In the genomic region with DNA sequence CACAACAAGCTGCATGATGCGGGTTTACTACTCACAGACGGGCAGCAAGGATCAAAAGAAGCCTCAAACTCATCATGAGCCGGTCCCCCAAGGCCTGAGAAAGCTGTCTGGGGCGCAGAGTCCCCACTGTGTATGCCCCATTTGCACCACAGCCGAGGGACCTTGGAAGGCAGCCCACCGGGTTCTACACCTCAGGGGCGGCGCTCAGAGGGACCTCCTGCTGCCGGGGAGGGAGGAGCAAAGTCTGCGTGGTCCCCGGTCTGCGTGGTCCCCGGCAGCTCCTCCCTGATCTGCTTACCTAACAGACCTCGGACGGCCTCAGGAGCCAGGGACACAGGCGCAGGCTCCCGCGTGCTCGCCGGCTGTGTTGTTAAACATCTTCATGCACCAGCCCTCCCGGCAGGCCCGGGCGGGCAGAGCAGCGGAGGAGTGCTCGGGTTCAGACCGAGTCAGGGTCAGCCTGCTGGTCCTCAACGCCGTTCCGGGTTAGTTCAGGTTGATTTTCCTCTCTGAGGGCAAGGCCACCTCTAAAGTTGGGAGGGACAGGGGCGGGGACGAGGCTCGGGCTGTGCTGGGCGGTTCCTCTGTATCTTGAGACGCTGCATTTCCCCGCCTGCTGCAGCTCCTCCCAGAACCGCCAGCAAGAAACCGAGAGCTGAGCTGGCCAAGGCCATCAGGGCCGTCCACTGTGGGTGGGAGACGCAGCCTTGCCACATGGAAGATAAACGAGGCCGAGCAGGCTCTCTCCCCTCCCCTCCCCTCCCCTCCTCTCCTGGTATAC, we compare ENCODE assay signal across 10 cellular contexts.
DNase-seq lines count a peak whose midpoint lies in the region; ATAC-seq and TF ChIP-seq lines count a peak whose summit lies in the region.
"Had no signal": no experiment of that assay in that cellular context is flagged by ENCODE, and none has a peak within 500 bp of the region (broad histone marks: within the 10 kb centered on the region; RNA-seq: fewer than 3 reads in every experiment).

No MANE protein-coding gene starts in this region.

- WGBS in HUES64, result 22% methylated on average over 41 of the region's 41 CpGs

- H3K4me1 ChIP-seq in HUES64 (ENCODE audit: insufficient read depth, low read length) (0 out of 2 replicates have a peak, but pooled peaks cover 11% of the 10 kb centered on the region), foreskin keratinocyte (no peaks in the 10 kb centered on the region)

- H3K9ac ChIP-seq in HUES64 (ENCODE audit: low read depth, low read length), result peak overlapping the region; percentile 43; the same call in 1 of the 2 replicates

- no peaks in the 10 kb centered on the region for H3K9me3 ChIP-seq in HUES64 (ENCODE audit: insufficient read depth, low read depth, low read length)

- H3K27me3 ChIP-seq in HUES64 (ENCODE audit: insufficient read depth, low read length) (peaks cover 21% of the 10 kb centered on the region), foreskin keratinocyte (no peaks in the 10 kb centered on the region)

- H3K27ac ChIP-seq in HUES64 (ENCODE audit: low read depth, low read length) (no peak overlapping the region), foreskin keratinocyte (no peak overlapping the region)

- DNase-seq in activated T-cell treated with anti-CD3 and anti-CD28 coated beads, Interleukin-2, amount 50 U/mL, for 48 hours, result peak; percentile 21 to 35
- DNase-seq in foreskin keratinocyte (no peak), retinal pigment epithelial cell (ENCODE audit: low read depth) (no peak)
- DNase-seq: kidney glomerular epithelial cell; MM.1S; stimulated activated CD4-positive, alpha-beta T cell treated with anti-CD3 and anti-CD28 coated beads, Interleukin-4, amount 100 ng/mL, for 1 hour had no signal

- H3K4me3 ChIP-seq in HUES64 (ENCODE audit: low read length) (peak overlapping the region; percentile 57), retinal pigment epithelial cell (ENCODE audit: low read length) (peak overlapping the region; percentile 8)

- TF ChIP-seq CTCF in foreskin keratinocyte (conservative IDR thresholded peaks at IDR 0.05) (no peak), retinal pigment epithelial cell (conservative IDR thresholded peaks at IDR 0.05; ENCODE audit: low read depth, low read length) (no peak)

- ATAC-seq in foreskin keratinocyte, result peak; percentile 59
- no peak for ATAC-seq in HG02938 (IDR thresholded peaks at IDR 0.05; ENCODE audit: unreplicated experiment)
- no peak for ATAC-seq in GM21529 (IDR thresholded peaks at IDR 0.05; ENCODE audit: unreplicated experiment)
- ATAC-seq in GM19455 (IDR thresholded peaks at IDR 0.05; ENCODE audit: unreplicated experiment), result no peak

- no peaks in the 10 kb centered on the region for H3K36me3 ChIP-seq in HUES64 (ENCODE audit: insufficient read depth, low read length)

Comparison
In these comparisons a context has a peak if more than half of its experiments do, and no peak if none do; other contexts are left out.
1. DNase-seq: peak in activated T-cell treated with anti-CD3 and anti-CD28 coated beads, Interleukin-2, amount 50 U/mL, for 48 hours (2 of 2); none in foreskin keratinocyte (0 of 2) and retinal pigment epithelial cell (single experiment).